ENCODE assay signal across 20 cellular contexts in the genomic region with DNA sequence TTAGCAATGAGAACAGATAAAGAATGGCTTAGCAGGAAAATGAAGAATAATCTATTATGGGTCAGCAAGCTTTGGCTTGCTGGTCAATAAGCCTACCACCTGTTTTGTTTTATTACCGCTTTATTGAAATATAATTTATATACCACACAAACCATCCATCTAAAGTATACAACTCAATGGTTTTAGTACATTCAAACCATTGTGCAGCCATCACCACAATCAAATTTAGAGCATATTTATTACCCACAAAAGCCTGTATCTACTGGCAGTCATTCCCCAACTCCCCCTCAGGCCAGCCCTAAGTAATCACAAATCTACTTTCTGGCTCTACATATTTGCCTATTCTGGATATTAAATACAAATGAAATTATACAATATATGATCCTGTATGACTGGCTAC. TPM values are rescaled to one million over a fixed set of nuclear protein-coding genes. Genes with fewer than 3 reads are reported as not detected.
DNase-seq lines count a peak whose midpoint lies in the region; ATAC-seq and TF ChIP-seq lines count a peak whose summit lies in the region.
"Had no signal": no experiment of that assay in that cellular context is flagged by ENCODE, and none has a peak within 500 bp of the region (broad histone marks: within the 10 kb centered on the region; RNA-seq: fewer than 3 reads in every experiment).

No MANE protein-coding gene starts in this region.

- H3K27ac Mint-ChIP-seq in CD4-positive, CD25-positive, alpha-beta regulatory T cell, result peak overlapping the region in 1 of 3 donors; percentile 52
- H3K27ac Mint-ChIP-seq in chondrocyte (ENCODE audit: unreplicated experiment), result peak overlapping the region; percentile 22

- DNase-seq in BE2C (peak; percentile 34), NCI-H2081 treated with DMSO at 0.1 percent for 48 hours (lab: John Stamatoyannopoulos, UW) (peak; percentile 6), chondrocyte (ENCODE audit: low spot score) (no peak), NCI-H748 (lab: John Stamatoyannopoulos, UW; ENCODE audit: unreplicated experiment) (no peak), stomach (no peak)
- no peak for DNase-seq in CD4-positive, CD25-positive, alpha-beta regulatory T cell
- DNase-seq: Calu3; GF-D8; KG1; MM.1S; NCI-H1694; NCI-H2029 treated with DMSO at 0.1 percent for 48 hours; NCI-H510A treated with DMSO at 0.1 percent for 48 hours; NCI-H82; NK-92 treated with Interleukin-12 subunit alpha and Interleukin-12 subunit beta, amount 100 ng/mL, for 24 hours; PC-9 had no signal

- TF ChIP-seq CTCF in BE2C (IDR thresholded peaks at IDR 0.05; ENCODE audit: low read depth, low read length), result no peak
- TF ChIP-seq CTCF in chondrocyte (IDR thresholded peaks at IDR 0.05), result no peak
- TF ChIP-seq CTCF in stomach (IDR thresholded peaks at IDR 0.05), result no peak

- TF ChIP-seq POLR2A in stomach (IDR thresholded peaks at IDR 0.05), result no peak

- peaks cover 5% of the 10 kb centered on the region for H3K36me3 Mint-ChIP-seq in CD4-positive, CD25-positive, alpha-beta regulatory T cell
- no peaks in the 10 kb centered on the region for H3K36me3 Mint-ChIP-seq in chondrocyte (ENCODE audit: low read depth)

- peaks cover 0 to 1% (median 0%) of the 10 kb centered on the region in 7 donors for H3K9me3 Mint-ChIP-seq in CD4-positive, CD25-positive, alpha-beta regulatory T cell
- no peaks in the 10 kb centered on the region for H3K9me3 Mint-ChIP-seq in chondrocyte (ENCODE audit: low read depth)

- H3K27me3 Mint-ChIP-seq in CD4-positive, CD25-positive, alpha-beta regulatory T cell, result no peaks in the 10 kb centered on the region
- H3K27me3 Mint-ChIP-seq in chondrocyte (ENCODE audit: low read depth), result no peaks in the 10 kb centered on the region

- H3K36me3 ChIP-seq in BE2C (no peaks in the 10 kb centered on the region), stomach (no peaks in the 10 kb centered on the region)
- peaks cover 3% of the 10 kb centered on the region for H3K36me3 ChIP-seq in CD4-positive, CD25-positive, alpha-beta regulatory T cell (ENCODE audit: control insufficient read depth, insufficient read depth, low read length)

- no peak for ATAC-seq in CD4-positive, CD25-positive, alpha-beta regulatory T cell (ENCODE audit: low read depth in 2 of 2)
- ATAC-seq in HG03139 (IDR thresholded peaks at IDR 0.05; ENCODE audit: unreplicated experiment), result no peak
- ATAC-seq: Right ventricle myocardium inferior had no signal

- H3K4me3 ChIP-seq in BE2C (ENCODE audit: low read depth, low read length), result no peak overlapping the region
- H3K4me3 ChIP-seq in CD4-positive, CD25-positive, alpha-beta regulatory T cell (ENCODE audit: low read depth, low read length), result peak overlapping the region; percentile 22
- no peak overlapping the region for H3K4me3 ChIP-seq in stomach
- H3K4me3 ChIP-seq: PC-9, SJSA1 had no signal

- no peak for TF ChIP-seq EP300 in stomach (IDR thresholded peaks at IDR 0.05)

- peaks cover 9% of the 10 kb centered on the region for H3K4me1 ChIP-seq in BE2C
- H3K4me1 ChIP-seq in CD4-positive, CD25-positive, alpha-beta regulatory T cell (ENCODE audit: control insufficient read depth, insufficient read depth, low read length, poor library complexity, severe bottlenecking), result peaks cover 47% of the 10 kb centered on the region
- peaks cover 23 to 94% (median 60%) of the 10 kb centered on the region in 4 donors for H3K4me1 ChIP-seq in stomach

- H3K27me3 ChIP-seq in BE2C (no peaks in the 10 kb centered on the region), stomach (no peaks in the 10 kb centered on the region)
- H3K27me3 ChIP-seq in CD4-positive, CD25-positive, alpha-beta regulatory T cell (ENCODE audit: control insufficient read depth, insufficient read depth, low read length), result no peaks in the 10 kb centered on the region
- H3K27me3 ChIP-seq: SJSA1 had no signal

- peaks cover 58 to 91% (median 74%) of the 10 kb centered on the region in 4 donors for H3K4me1 Mint-ChIP-seq in CD4-positive, CD25-positive, alpha-beta regulatory T cell
- peaks cover 62% of the 10 kb centered on the region for H3K4me1 Mint-ChIP-seq in chondrocyte (ENCODE audit: low read depth)

- no peak overlapping the region for H3K4me3 Mint-ChIP-seq in CD4-positive, CD25-positive, alpha-beta regulatory T cell
- no peak overlapping the region for H3K4me3 Mint-ChIP-seq in chondrocyte (ENCODE audit: unreplicated experiment)

- H3K9me3 ChIP-seq in BE2C (no peaks in the 10 kb centered on the region), stomach (no peaks in the 10 kb centered on the region)
- H3K9me3 ChIP-seq in CD4-positive, CD25-positive, alpha-beta regulatory T cell (ENCODE audit: control insufficient read depth in 2 of 2, low read length in 2 of 2), result no peaks in the 10 kb centered on the region
- H3K9me3 ChIP-seq: SJSA1 had no signal

- 94 to 100% (median 97%) methylated on average over 1 of the region's 1 CpG for WGBS in stomach, 5 donors

- no peak overlapping the region for H3K27ac ChIP-seq in CD4-positive, CD25-positive, alpha-beta regulatory T cell (ENCODE audit: insufficient read depth, low read length, poor library complexity, severe bottlenecking)
- no peak overlapping the region for H3K27ac ChIP-seq in stomach
- H3K27ac ChIP-seq: C4-2B, PC-9, SJSA1 had no signal

- intact Hi-C loops in stomach (cut with DNase I; ENCODE audit: low total_unique reads), result no loop called here

RNA-seq across cellular contexts. Expression of gene PPP3R1, which starts 17.2 kb away (rescaled TPM):
- 27.0 TPM for polyA plus RNA-seq in BE2C (2012; ENCODE audit: insufficient read depth, insufficient read length, low read depth)
- total RNA-seq in CD4-positive, CD25-positive, alpha-beta regulatory T cell, result 68.2 TPM
- polyA plus RNA-seq in CD4-positive, CD25-positive, alpha-beta regulatory T cell, result 1 to 10 TPM; 2.8 to 5.5 (median 3.9) TPM
- total RNA-seq in chondrocyte (56.2 to 72.3 TPM (median 70.8 TPM) in 3 replicates), stomach (10 to 100 TPM in 4 of 5 donors, 1 to 10 TPM in 1; 1.2 to 65.7 (median 24.5) TPM)
- 10 to 100 TPM; 12.3 to 19.6 (median 14.9) TPM for polyA plus RNA-seq in stomach

Comparison
In these comparisons a context has a peak if more than half of its experiments do, and no peak if none do; other contexts are left out.
1. DNase-seq: peak in BE2C (single experiment) and NCI-H2081 treated with DMSO at 0.1 percent for 48 hours (single experiment); none in CD4-positive, CD25-positive, alpha-beta regulatory T cell (0 of 3), chondrocyte (single experiment), NCI-H748 (single experiment) and stomach (single experiment).